In the genomic region with DNA sequence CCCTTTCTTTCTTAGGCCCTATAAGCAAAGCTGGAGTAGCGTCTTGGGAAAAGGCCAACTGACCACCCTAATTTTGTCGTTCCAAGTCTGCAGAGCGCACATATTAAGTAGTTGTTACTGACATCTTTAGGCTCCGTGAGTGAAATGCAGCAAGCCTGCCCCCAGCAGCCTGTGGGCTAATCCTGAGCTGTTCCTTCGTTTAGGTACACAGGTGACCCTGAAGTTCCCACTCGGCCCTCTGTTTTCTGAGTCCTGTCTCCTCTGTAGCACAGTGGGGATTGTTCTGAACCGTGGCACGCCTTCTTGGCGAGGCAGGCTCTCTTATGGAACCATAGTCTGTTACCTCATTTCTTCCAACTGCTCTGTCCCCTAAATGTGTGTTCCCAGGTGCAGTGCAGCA, we compare ENCODE assay signal across 15 cellular contexts.
"Had no signal": no experiment of that assay in that cellular context is flagged by ENCODE, and none has a peak within 500 bp of the region (broad histone marks: within the 10 kb centered on the region; RNA-seq: fewer than 3 reads in every experiment).

No MANE protein-coding gene starts in this region.

- DNase-seq: activated B cell treated with CpG ODN at 0.5 μM for 24 hours; activated CD4-positive, alpha-beta T cell treated with anti-CD3 and anti-CD28 coated beads, Interleukin-2, amount 50 U/mL, for 1 hour; activated CD8-positive, alpha-beta memory T cell treated with anti-CD3 and anti-CD28 coated beads for 24 hours; activated naive CD4-positive, alpha-beta T cell; anterior cingulate cortex; dermis blood vessel endothelial cell; effector memory CD8-positive, alpha-beta T cell; foreskin melanocyte; head of caudate nucleus; kidney glomerular epithelial cell; lower lobe of right lung; stimulated activated CD4-positive, alpha-beta T cell treated with anti-CD3 and anti-CD28 coated beads, Interleukin-1b, Interleukin-23, amount 100 ng/mL, for 48 hours; stimulated activated naive CD8-positive, alpha-beta T cell treated with anti-CD3 and anti-CD28 coated beads, Interleukin-15, amount 100 ng/mL, for 72 hours; T-helper 17 cell; upper lobe of right lung had no signal

- ATAC-seq: effector memory CD8-positive, alpha-beta T cell; stimulated activated naive CD8-positive, alpha-beta T cell treated with anti-CD3 and anti-CD28 coated beads, Interleukin-15, amount 100 ng/mL, for 72 hours; T-helper 17 cell; upper lobe of right lung had no signal
